14 cellular contexts compared by ENCODE assay signal in the genomic region with DNA sequence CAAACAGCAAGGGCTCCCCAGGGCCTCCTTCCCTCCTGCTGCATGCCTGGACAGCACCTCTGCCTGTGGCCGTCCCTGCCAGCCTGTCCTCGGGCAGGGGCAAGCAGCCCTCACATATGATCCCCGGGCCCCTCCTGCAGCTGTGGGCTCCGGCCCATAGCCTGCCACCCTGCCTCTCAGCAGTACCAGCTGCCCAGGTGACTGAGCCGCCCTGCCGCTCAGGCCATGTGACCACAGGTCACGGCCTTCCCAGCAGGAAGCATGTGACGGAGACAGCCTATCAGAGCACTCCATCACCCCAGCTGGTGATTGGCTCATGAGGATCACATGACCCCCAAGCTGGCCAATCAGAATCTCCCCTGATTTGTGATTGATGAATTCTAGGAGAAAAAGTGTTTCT. TPM values are rescaled to one million over a fixed set of nuclear protein-coding genes. Genes with fewer than 3 reads are reported as not detected.
DNase-seq lines count a peak whose midpoint lies in the region; ATAC-seq, FAIRE-seq and TF ChIP-seq lines count a peak whose summit lies in the region.
"Had no signal": no experiment of that assay in that cellular context is flagged by ENCODE, and none has a peak within 500 bp of the region (broad histone marks: within the 10 kb centered on the region; RNA-seq: fewer than 3 reads in every experiment).

No MANE protein-coding gene starts in this region.

- DNase-seq in A549 (ENCODE audit: low read depth in 1 of 2, low spot score in 1 of 2) (peak; percentile 28 to 30), GM19238 (ENCODE audit: insufficient read length, low spot score) (peak; percentile 15), OCI-LY7 (ENCODE audit: low spot score) (peak; percentile 7), iPS-NIHi7 (ENCODE audit: extremely low spot score) (peak; percentile 9), HuH-7.5 (ENCODE audit: low spot score) (no peak), PC-9 (no peak), HuH-7 (ENCODE audit: low spot score) (no peak)
- DNase-seq: foreskin melanocyte had no signal

- no peaks in the 10 kb centered on the region for H3F3A ChIP-seq in PC-9 (ENCODE audit: insufficient read depth, low read depth)

- POLR2A ChIA-PET in A549 (lab: Yijun Ruan, JAX), result no interaction called here
- POLR2A ChIA-PET in OCI-LY7 (lab: Charles Lee), result no interaction called here
- POLR2A ChIA-PET in PC-9 (lab: Charles Lee; ENCODE audit: unreplicated experiment), result interaction anchor here (0.6 kb wide), 1 partner anchor 144 kb away, joined by 3 read pairs; no protein-coding TSS in a partner anchor

- no peak for FAIRE-seq in A549 (lab: Jason Lieb, UNC)
- FAIRE-seq: GM12892, islet of Langerhans had no signal

- H2AFZ ChIP-seq in OCI-LY7 (ENCODE audit: low read length) (no peak overlapping the region), PC-9 (no peak overlapping the region)

- H3K9me3 ChIP-seq in A549 (no peaks in the 10 kb centered on the region), OCI-LY7 (ENCODE audit: low read length) (no peaks in the 10 kb centered on the region), PC-9 (ENCODE audit: insufficient read depth, low read depth) (no peaks in the 10 kb centered on the region)
- H3K9me3 ChIP-seq: BLaER1 had no signal

- H3K4me3 ChIP-seq in A549 (no peak overlapping the region), OCI-LY7 (ENCODE audit: low read depth, low read length, poor library complexity, severe bottlenecking) (no peak overlapping the region), PC-9 (no peak overlapping the region)
- H3K4me3 ChIP-seq: BLaER1 had no signal

- no peak for TF ChIP-seq RAD21 in A549 (conservative IDR thresholded peaks at IDR 0.05 in 1 of 2, IDR thresholded peaks at IDR 0.05 in 1 of 2)

- H3K79me2 ChIP-seq in OCI-LY7 (ENCODE audit: insufficient read depth, low read depth, low read length), result no peaks in the 10 kb centered on the region
- H3K79me2 ChIP-seq in PC-9 (ENCODE audit: low read depth), result no peaks in the 10 kb centered on the region

- TF ChIP-seq EP300 in A549 (IDR thresholded peaks at IDR 0.05), result no peak

- WGBS in A549 (ENCODE audit: missing lambda C conversion rate), result 58% methylated on average over 5 of the region's 8 CpGs

- TF ChIP-seq CTCF in A549 (IDR thresholded peaks at IDR 0.05) (no peak), OCI-LY7 (conservative IDR thresholded peaks at IDR 0.05; ENCODE audit: low read length) (no peak), PC-9 (conservative IDR thresholded peaks at IDR 0.05) (no peak)

- H3K27ac ChIP-seq in A549, result no peak overlapping the region
- no peak overlapping the region for H3K27ac ChIP-seq in OCI-LY7 (ENCODE audit: low read depth, low read length, poor library complexity, severe bottlenecking)
- H3K27ac ChIP-seq in PC-9, result no peak overlapping the region
- H3K27ac ChIP-seq: BLaER1 had no signal

- ATAC-seq in A549 (peak in 1 of 2 experiments; percentile 42; a peak in 1 of 6 replicates), GM18505 (IDR thresholded peaks at IDR 0.05; ENCODE audit: unreplicated experiment) (no peak)
- ATAC-seq: Panc1 had no signal

- H3K4me1 ChIP-seq in A549 (no peaks in the 10 kb centered on the region), OCI-LY7 (ENCODE audit: insufficient read depth, low read length, poor library complexity, severe bottlenecking) (no peaks in the 10 kb centered on the region), PC-9 (replicated peaks; ENCODE audit: insufficient read depth) (no peaks in the 10 kb centered on the region)

- intact Hi-C loops in OCI-LY7 (cut with micrococcal nuclease; ENCODE audit: unreplicated experiment), result no loop called here
- intact Hi-C loops in PC-9 (cut with micrococcal nuclease; ENCODE audit: unreplicated experiment), result no loop called here

- H3K9me2 ChIP-seq in OCI-LY7 (ENCODE audit: insufficient read depth, low read length) (no peaks in the 10 kb centered on the region), PC-9 (ENCODE audit: insufficient read depth) (no peaks in the 10 kb centered on the region)

- no TSS peak for BruUV-seq in OCI-LY7 (replicated peaks; lab: Mats Ljungman, UMichigan)
- BruUV-seq in PC-9 (replicated peaks; lab: Mats Ljungman, UMichigan), result no TSS peak

- CTCF ChIA-PET in A549 (lab: Yijun Ruan, JAX), result interaction anchor here (1.4 to 1.6 kb wide), 2 partner anchors 22 to 56 kb away, joined by 3 read pairs; no protein-coding TSS in a partner anchor
- CTCF ChIA-PET in OCI-LY7 (lab: Charles Lee; ENCODE audit: unreplicated experiment), result no interaction called here
- CTCF ChIA-PET in PC-9 (lab: Charles Lee), result no interaction called here

- no peaks in the 10 kb centered on the region for H3K36me3 ChIP-seq in OCI-LY7 (ENCODE audit: insufficient read depth, low read length)
- H3K36me3 ChIP-seq in PC-9 (ENCODE audit: low read depth), result no peaks in the 10 kb centered on the region
- H3K36me3 ChIP-seq: BLaER1 had no signal

- H4K20me1 ChIP-seq in OCI-LY7 (ENCODE audit: insufficient read depth, low read length) (no peaks in the 10 kb centered on the region), PC-9 (ENCODE audit: insufficient read depth) (no peaks in the 10 kb centered on the region)
- H4K20me1 ChIP-seq: BLaER1 had no signal

- no peaks in the 10 kb centered on the region for H3K27me3 ChIP-seq in PC-9 (ENCODE audit: insufficient read depth, low read depth)
- H3K27me3 ChIP-seq: BLaER1 had no signal

- TF ChIP-seq POLR2A in A549 (IDR thresholded peaks at IDR 0.05; ENCODE audit: low read length), result no peak
- TF ChIP-seq POLR2A in GM18505 (IDR thresholded peaks at IDR 0.05; ENCODE audit: borderline replicate concordance, extremely low read depth, insufficient read depth, insufficient read length), result no peak

- H3K4me2 ChIP-seq in A549 (no peak overlapping the region), OCI-LY7 (ENCODE audit: low read length) (no peak overlapping the region), PC-9 (no peak overlapping the region)
- H3K4me2 ChIP-seq: BLaER1 had no signal

TF ChIP-seq in A549, 52 proteins besides CTCF, POLR2A, EP300 and RAD21:
- TF ChIP-seq, protein P1, sequence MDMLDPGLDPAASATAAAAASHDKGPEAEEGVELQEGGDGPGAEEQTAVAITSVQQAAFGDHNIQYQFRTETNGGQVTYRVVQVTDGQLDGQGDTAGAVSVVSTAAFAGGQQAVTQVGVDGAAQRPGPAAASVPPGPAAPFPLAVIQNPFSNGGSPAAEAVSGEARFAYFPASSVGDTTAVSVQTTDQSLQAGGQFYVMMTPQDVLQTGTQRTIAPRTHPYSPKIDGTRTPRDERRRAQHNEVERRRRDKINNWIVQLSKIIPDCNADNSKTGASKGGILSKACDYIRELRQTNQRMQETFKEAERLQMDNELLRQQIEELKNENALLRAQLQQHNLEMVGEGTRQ (IDR thresholded peaks at IDR 0.05), result peak; percentile 86
- TF ChIP-seq HEYL (CRISPR knock-in tag; IDR thresholded peaks at IDR 0.05), result no peak
TF ChIP-seq in A549: peak in this region for 1.

RNA-seq across cellular contexts. Expression of a gene that starts 23.9 kb away (rescaled TPM):
- polyA plus RNA-seq in A549 (2011; rRNA removed) (0.18 and 0.40 TPM in 2 replicates), A549 (2017; fragmentation: RNase III; extraction: RNeasy Plus Mini Kit Qiagen cat#74134 plus additional on column Dnase treatment) (0.13 to 0.21 TPM (median 0.14 TPM) in 3 replicates)
- 0.16 and 0.21 TPM in 2 replicates for polyA plus RNA-seq in A549 (2012; cell fraction: cytosol; rRNA removed)
- polyA plus RNA-seq in A549 (2012; cell fraction: nucleus; rRNA removed), result 0.43 and 1.1 TPM in 2 replicates
- 0.29 and 0.63 TPM in 2 replicates for polyA minus RNA-seq in A549 (2011; rRNA and poly(A)+ RNA removed)
- total RNA-seq in OCI-LY7 (2014; rRNA removed; shearing (Covaris generic)), result not detected in 2 replicates
- total RNA-seq in OCI-LY7 (2022) (not detected in 2 replicates), PC-9 (2021) (46.9 and 50.0 TPM in 2 replicates)
- total RNA-seq: T-helper 2 cell treated with Interferon-gamma antibody and Interleukin-4, amounts not matched to agents 100 ng/mL and 5 ng/mL, for 36 hours had no signal

Comparison
In these comparisons a context has a peak if more than half of its experiments do, and no peak if none do; other contexts are left out.
1. DNase-seq: peak in A549 (2 of 2), GM19238 (single experiment), OCI-LY7 (single experiment) and iPS-NIHi7 (single experiment); none in HuH-7.5 (single experiment), PC-9 (0 of 2) and HuH-7 (single experiment).
2. RNA of a gene that starts 23.9 kb away (total RNA-seq): 46.9 to 50.0 TPM in PC-9; not detected in OCI-LY7; every median in the first group is over 10 times any median in the second.